In genomic region chr2:25426326-25426725, GRCh38 we compare ENCODE assay signal across 30 cellular contexts.
"Had no signal": no experiment of that assay in that cellular context is flagged by ENCODE, and none has a peak within 500 bp of the region (broad histone marks: within the 10 kb centered on the region; RNA-seq: fewer than 3 reads in every experiment).

No MANE protein-coding gene starts in this region.

- H3K4me3 ChIP-seq: neural progenitor cell, ovary, psoas muscle, skin epidermis, smooth muscle cell, spleen, stomach, thoracic aorta, thyroid gland, transverse colon, upper lobe of right lung, uterus had no signal

- H3K27ac Mint-ChIP-seq: naive thymus-derived CD8-positive, alpha-beta T cell; natural killer cell treated with Interleukin-12 subunit alpha and Interleukin-12 subunit beta and Interleukin-15 and Interleukin-18, amount 100 ng/mL, for 72 hours; neural progenitor cell; progenitor cell of endocrine pancreas; stimulated activated naive B cell treated with anti-CD40 and anti-IgM and Interleukin-4, amounts not matched to agents 10 μg/mL and 1 μg/mL and 100 μg/mL, for 72 hours; stimulated activated naive CD8-positive, alpha-beta T cell treated with anti-CD3 and anti-CD28 coated beads, Interleukin-15, Interleukin-2, amounts not matched to agents 100 ng/mL and 50 ng/mL, for 24 hours; type B pancreatic cell had no signal

- H3K4me1 ChIP-seq: neural progenitor cell, parathyroid adenoma, psoas muscle, thyroid gland, upper lobe of right lung, uterus had no signal

- H3K27ac ChIP-seq: neural progenitor cell, ovary, parathyroid adenoma, psoas muscle, skin epidermis, spleen, stomach, thoracic aorta, thyroid gland, transverse colon, upper lobe of right lung, uterus had no signal

- DNase-seq: naive B cell; naive thymus-derived CD8-positive, alpha-beta T cell; occipital lobe; ovary; posterior cingulate gyrus; psoas muscle; right cardiac atrium; spleen; stimulated activated CD4-positive, alpha-beta T cell treated with anti-CD3 and anti-CD28 coated beads, Interleukin-12 subunit alpha, Interleukin-12 subunit beta, amount 100 ng/mL, for 4 hours; stimulated activated CD4-positive, alpha-beta T cell treated with anti-CD3 and anti-CD28 coated beads, Interleukin-1b, Interleukin-23, amount 100 ng/mL, for 48 hours; stimulated activated CD4-positive, alpha-beta T cell treated with anti-CD3 and anti-CD28 coated beads, Interleukin-4, amount 100 ng/mL, for 1 hour; stimulated activated CD4-positive, alpha-beta T cell treated with anti-CD3 and anti-CD28 coated beads, Interleukin-4, amount 100 ng/mL, for 4 hours; stimulated activated CD8-positive, alpha-beta memory T cell treated with anti-CD3 and anti-CD28 coated beads, Interleukin-4, amount 100 ng/mL, for 48 hours; stimulated activated naive B cell treated with anti-CD40 and anti-IgM and Interleukin-4, amounts not matched to agents 10 μg/mL and 1 μg/mL and 100 μg/mL, for 72 hours; stimulated activated naive CD4-positive, alpha-beta T cell treated with Interleukin-2 at 50 U/mL for 16 hours; stomach; thyroid gland; transverse colon; upper lobe of right lung; uterus had no signal

- H3K4me3 Mint-ChIP-seq: naive B cell; naive thymus-derived CD8-positive, alpha-beta T cell; natural killer cell treated with Interleukin-12 subunit alpha and Interleukin-12 subunit beta and Interleukin-15 and Interleukin-18, amount 100 ng/mL, for 72 hours; neural progenitor cell; stimulated activated naive B cell treated with anti-CD40 and anti-IgM and Interleukin-4, amounts not matched to agents 10 μg/mL and 1 μg/mL and 100 μg/mL, for 72 hours; stimulated activated naive CD8-positive, alpha-beta T cell treated with anti-CD3 and anti-CD28 coated beads, Interleukin-15, Interleukin-2, amounts not matched to agents 100 ng/mL and 50 ng/mL, for 24 hours; type B pancreatic cell had no signal

- H3K27me3 Mint-ChIP-seq: naive B cell; naive thymus-derived CD8-positive, alpha-beta T cell; natural killer cell treated with Interleukin-12 subunit alpha and Interleukin-12 subunit beta and Interleukin-15 and Interleukin-18, amount 100 ng/mL, for 72 hours; progenitor cell of endocrine pancreas; stimulated activated naive B cell treated with anti-CD40 and anti-IgM and Interleukin-4, amounts not matched to agents 10 μg/mL and 1 μg/mL and 100 μg/mL, for 72 hours; stimulated activated naive CD8-positive, alpha-beta T cell treated with anti-CD3 and anti-CD28 coated beads, Interleukin-15, Interleukin-2, amounts not matched to agents 100 ng/mL and 50 ng/mL, for 24 hours; type B pancreatic cell had no signal

- H3K9me3 Mint-ChIP-seq: naive B cell; naive thymus-derived CD8-positive, alpha-beta T cell; natural killer cell treated with Interleukin-12 subunit alpha and Interleukin-12 subunit beta and Interleukin-15 and Interleukin-18, amount 100 ng/mL, for 72 hours; neural progenitor cell; stimulated activated naive B cell treated with anti-CD40 and anti-IgM and Interleukin-4, amounts not matched to agents 10 μg/mL and 1 μg/mL and 100 μg/mL, for 72 hours; stimulated activated naive CD8-positive, alpha-beta T cell treated with anti-CD3 and anti-CD28 coated beads, Interleukin-15, Interleukin-2, amounts not matched to agents 100 ng/mL and 50 ng/mL, for 24 hours; type B pancreatic cell had no signal

- H3K79me2 ChIP-seq: parathyroid adenoma had no signal

- H3K9me3 ChIP-seq: ovary, psoas muscle, spleen, stomach, thoracic aorta, thyroid gland, transverse colon, upper lobe of right lung, uterus had no signal

- H3K36me3 ChIP-seq: neural progenitor cell, ovary, thoracic aorta, thyroid gland, transverse colon, upper lobe of right lung, uterus had no signal

- H3K4me1 Mint-ChIP-seq: neural progenitor cell had no signal

- H3K27me3 ChIP-seq: neural progenitor cell, ovary, spleen, stomach, thyroid gland, transverse colon, upper lobe of right lung, uterus had no signal

- ATAC-seq: naive thymus-derived CD8-positive, alpha-beta T cell; natural killer cell treated with Interleukin-12 subunit alpha and Interleukin-12 subunit beta and Interleukin-15 and Interleukin-18, amount 100 ng/mL, for 72 hours; psoas muscle; right cardiac atrium; sciatic nerve; stimulated activated naive B cell treated with anti-CD40 and anti-IgM and Interleukin-4, amounts not matched to agents 10 μg/mL and 1 μg/mL and 100 μg/mL, for 72 hours; upper lobe of right lung had no signal

- H3K4me2 ChIP-seq: neural progenitor cell, smooth muscle cell had no signal

- H3K9ac ChIP-seq: neural progenitor cell, parathyroid adenoma had no signal

- H3K36me3 Mint-ChIP-seq: naive B cell; natural killer cell treated with Interleukin-12 subunit alpha and Interleukin-12 subunit beta and Interleukin-15 and Interleukin-18, amount 100 ng/mL, for 72 hours had no signal

- H2AFZ ChIP-seq: neural progenitor cell, parathyroid adenoma had no signal
